ENCODE assay signal across 8 cellular contexts in genomic region chr2:25342372-25343186, GRCh38. TPM values are rescaled to one million over a fixed set of nuclear protein-coding genes. Genes with fewer than 3 reads are reported as not detected.
DNase-seq lines count a peak whose midpoint lies in the region; ATAC-seq and TF ChIP-seq lines count a peak whose summit lies in the region.

No MANE protein-coding gene starts in this region.

- no peaks in the 10 kb centered on the region for H3K27me3 ChIP-seq in right atrium auricular region

- peaks cover 0 to 34% of the 10 kb centered on the region in 2 donors for H3K4me1 ChIP-seq in right atrium auricular region

- TF ChIP-seq CTCF in GM12873 (IDR thresholded peaks at IDR 0.05; ENCODE audit: insufficient read depth, low read depth, low read length, missing control alignments) (peak; percentile 93), HFFc6 (IDR thresholded peaks at IDR 0.05) (peak; percentile 89), NB4 (IDR thresholded peaks at IDR 0.05; ENCODE audit: low read depth, low read length) (peak; percentile 86), right atrium auricular region (IDR thresholded peaks at IDR 0.05) (peak; percentile 96 to 99), progenitor cell of endocrine pancreas (IDR thresholded peaks at IDR 0.05; ENCODE audit: unreplicated experiment) (peak; percentile 93)

- ATAC-seq in T-cell (replicated peaks in 1 of 4), result peak; percentile 77 to 88 (median 82)

- CTCF ChIA-PET in T-cell (lab: Charles Lee), result interaction anchor here (0.6 to 1.8 kb wide), 6 partner anchors 20 to 260 kb away, joined by 3 to 9 read pairs (median 3); no protein-coding TSS in a partner anchor

- no peak for TF ChIP-seq POLR2A in NB4 (IDR thresholded peaks at IDR 0.05; ENCODE audit: extremely low read depth, insufficient read length)

- POLR2A ChIA-PET in T-cell (lab: Charles Lee), result no interaction called here

- H3K36me3 ChIP-seq in right atrium auricular region, result no peaks in the 10 kb centered on the region

- no peaks in the 10 kb centered on the region for H3K9me3 ChIP-seq in right atrium auricular region

- H3K36me3 Mint-ChIP-seq in HFFc6 (ENCODE audit: low read depth) (no peaks in the 10 kb centered on the region), T-cell (no peaks in the 10 kb centered on the region), progenitor cell of endocrine pancreas (ENCODE audit: insufficient read depth) (no peaks in the 10 kb centered on the region)

- H3K4me1 Mint-ChIP-seq in HFFc6 (ENCODE audit: low read depth) (peaks cover 5% of the 10 kb centered on the region), T-cell (peaks cover 27 to 31% (median 30%) of the 10 kb centered on the region in 3 donors), progenitor cell of endocrine pancreas (ENCODE audit: low read depth) (peaks cover 3% of the 10 kb centered on the region)

- H3K27ac ChIP-seq in right atrium auricular region, result peak overlapping the region; percentile 65 to 81

- H3K9me3 Mint-ChIP-seq in HFFc6, result no peaks in the 10 kb centered on the region
- no peaks in the 10 kb centered on the region for H3K9me3 Mint-ChIP-seq in T-cell
- no peaks in the 10 kb centered on the region for H3K9me3 Mint-ChIP-seq in progenitor cell of endocrine pancreas (ENCODE audit: low read depth)

- H3K4me3 ChIP-seq in NB4 (ENCODE audit: low read depth, low read length) (peak overlapping the region; percentile 32), right atrium auricular region (peak overlapping the region; percentile 55 to 77)

- DNase-seq in HFFc6, result peak; percentile 49
- DNase-seq in NB4 (ENCODE audit: low read depth), result peak; percentile 91
- peak; percentile 55 to 85 (median 75) for DNase-seq in T-cell
- DNase-seq in amygdala (lab: John Stamatoyannopoulos, UW), result peak in 51 of 56 donors; percentile 28 to 85 (median 66)
- peak; percentile 79 for DNase-seq in right atrium auricular region (ENCODE audit: low spot score)
- DNase-seq in progenitor cell of endocrine pancreas (ENCODE audit: low spot score, unreplicated experiment), result peak; percentile 94
- DNase-seq in ureter (ENCODE audit: low spot score), result peak; percentile 80

- H3K27me3 Mint-ChIP-seq in HFFc6 (ENCODE audit: insufficient read depth) (peaks cover 8% of the 10 kb centered on the region), T-cell (no peaks in the 10 kb centered on the region), progenitor cell of endocrine pancreas (peaks cover 19% of the 10 kb centered on the region)

- H3K27ac Mint-ChIP-seq in HFFc6, result no peak overlapping the region
- peak overlapping the region in 1 of 2 donors; percentile 59 for H3K27ac Mint-ChIP-seq in T-cell
- H3K27ac Mint-ChIP-seq in progenitor cell of endocrine pancreas, result no peak overlapping the region

- H3K4me3 Mint-ChIP-seq in HFFc6, result peak overlapping the region; percentile 47
- H3K4me3 Mint-ChIP-seq in T-cell, result peak overlapping the region; percentile 74 to 81 (median 81)
- H3K4me3 Mint-ChIP-seq in progenitor cell of endocrine pancreas (ENCODE audit: low read depth), result peak overlapping the region; percentile 71

RNA-seq across cellular contexts. Expression of gene DNMT3A, which starts 0.9 kb away (rescaled TPM):
- total RNA-seq in HFFc6 (2021; fragmentation: NEBNext Ultra II Directional; extraction: Animal tissue kit (Norgen Biotek cat#: 25700)), result 1 to 10 TPM; 3.5 to 5.2 (median 4.5) TPM
- total RNA-seq in T-cell (100 to 1,000 TPM in 1 of 5 donors, 10 to 100 TPM in 4; 78.7 to 125 (median 93.2) TPM), right atrium auricular region (1 to 10 TPM; 6.0 to 8.1 TPM), progenitor cell of endocrine pancreas (166 and 168 TPM in 2 replicates), ureter (40.1 TPM)

Comparison
In these comparisons a context has a peak if more than half of its experiments do, and no peak if none do; other contexts are left out.
1. Peak in every context shown above with its lines: DNase-seq, ATAC-seq, H3K4me3 ChIP-seq and H3K27ac ChIP-seq.